In genomic region chr1:54359393-54360162, GRCh38 we compare ENCODE assay signal across 12 cellular contexts. TPM values are rescaled to one million over a fixed set of nuclear protein-coding genes. Genes with fewer than 3 reads are reported as not detected.
A peak's percentile ranks its signal among the peaks of the same experiment; 100 is the strongest.
DNase-seq lines count a peak whose midpoint lies in the region; ATAC-seq and TF ChIP-seq lines count a peak whose summit lies in the region.
"Had no signal": no experiment of that assay in that cellular context is flagged by ENCODE, and none has a peak within 500 bp of the region (broad histone marks: within the 10 kb centered on the region; RNA-seq: fewer than 3 reads in every experiment).

No MANE protein-coding gene starts in this region.

- no peaks in the 10 kb centered on the region for H3K9me3 Mint-ChIP-seq in activated T-helper 1 cell treated with anti-CD3 and anti-CD28 coated beads, Interleukin-12 subunit alpha, Interleukin-12 subunit beta, Interleukin-2, Interleukin-4 antibody, amounts not matched to agents 30 ng/mL and 10 ng/mL and 1 ng/mL, durations not matched to agents 14 hours and 24 hours and 36 hours

- no peaks in the 10 kb centered on the region for H3K36me3 ChIP-seq in prostate gland

- ATAC-seq in Right ventricle myocardium inferior (peak; percentile 61), left ventricle myocardium superior (peak; percentile 72)

- H3K27ac Mint-ChIP-seq in activated T-helper 1 cell treated with anti-CD3 and anti-CD28 coated beads, Interleukin-12 subunit alpha, Interleukin-12 subunit beta, Interleukin-2, Interleukin-4 antibody, amounts not matched to agents 30 ng/mL and 10 ng/mL and 1 ng/mL, durations not matched to agents 14 hours and 24 hours and 36 hours = peak overlapping the region; percentile 78
- H3K27ac Mint-ChIP-seq: B cell had no signal

- H3K4me3 Mint-ChIP-seq in activated T-helper 1 cell treated with anti-CD3 and anti-CD28 coated beads, Interleukin-12 subunit alpha, Interleukin-12 subunit beta, Interleukin-2, Interleukin-4 antibody, amounts not matched to agents 30 ng/mL and 10 ng/mL and 1 ng/mL, durations not matched to agents 14 hours and 24 hours and 36 hours = no peak overlapping the region
- H3K4me3 Mint-ChIP-seq: B cell had no signal

- intact Hi-C loops in Right ventricle myocardium inferior (cut with DNase I) (loop anchor here (2.0 kb wide), 2 partner anchors 15 to 37 kb away; no protein-coding TSS in a partner anchor), cardiac septum (cut with DNase I) (loop anchor here (2.0 to 5.0 kb wide), 5 partner anchors 37 to 129 kb away; partner anchors contain the start of gene SSBP3), left ventricle myocardium superior (cut with micrococcal nuclease) (no loop called here), prostate gland (cut with DNase I) (no loop called here)
- intact Hi-C loops in activated T-helper 1 cell treated with anti-CD3 and anti-CD28 coated beads, Interleukin-12 subunit alpha, Interleukin-12 subunit beta, Interleukin-2, Interleukin-4 antibody, amounts not matched to agents 30 ng/mL and 10 ng/mL and 1 ng/mL, durations not matched to agents 14 hours and 24 hours and 36 hours (cut with micrococcal nuclease) = no loop called here

- H3K4me3 ChIP-seq in prostate gland = no peak overlapping the region
- H3K4me3 ChIP-seq: colonic mucosa had no signal

- no peak for TF ChIP-seq CTCF in prostate gland (IDR thresholded peaks at IDR 0.05)

- no peak for TF ChIP-seq POLR2A in prostate gland (IDR thresholded peaks at IDR 0.05)

- H3K27ac ChIP-seq in temporal lobe (ENCODE audit: low read depth, low read length) (peak overlapping the region; percentile 45), prostate gland (peak overlapping the region in 1 of 2 donors; percentile 4)
- H3K27ac ChIP-seq: colonic mucosa had no signal

- no peaks in the 10 kb centered on the region for H3K27me3 Mint-ChIP-seq in activated T-helper 1 cell treated with anti-CD3 and anti-CD28 coated beads, Interleukin-12 subunit alpha, Interleukin-12 subunit beta, Interleukin-2, Interleukin-4 antibody, amounts not matched to agents 30 ng/mL and 10 ng/mL and 1 ng/mL, durations not matched to agents 14 hours and 24 hours and 36 hours (ENCODE audit: insufficient read depth)
- H3K27me3 Mint-ChIP-seq: B cell had no signal

- H3K27me3 ChIP-seq in prostate gland (replicated peaks; ENCODE audit: insufficient read depth) = no peaks in the 10 kb centered on the region
- H3K27me3 ChIP-seq: colonic mucosa had no signal

- H3K4me1 Mint-ChIP-seq in activated T-helper 1 cell treated with anti-CD3 and anti-CD28 coated beads, Interleukin-12 subunit alpha, Interleukin-12 subunit beta, Interleukin-2, Interleukin-4 antibody, amounts not matched to agents 30 ng/mL and 10 ng/mL and 1 ng/mL, durations not matched to agents 14 hours and 24 hours and 36 hours (ENCODE audit: low read depth) = peaks cover 94% of the 10 kb centered on the region

- peaks cover 21% of the 10 kb centered on the region for H3K36me3 Mint-ChIP-seq in activated T-helper 1 cell treated with anti-CD3 and anti-CD28 coated beads, Interleukin-12 subunit alpha, Interleukin-12 subunit beta, Interleukin-2, Interleukin-4 antibody, amounts not matched to agents 30 ng/mL and 10 ng/mL and 1 ng/mL, durations not matched to agents 14 hours and 24 hours and 36 hours (ENCODE audit: low read depth)

- H3K9me3 ChIP-seq in prostate gland = no peaks in the 10 kb centered on the region
- H3K9me3 ChIP-seq: colonic mucosa had no signal

- DNase-seq in Right ventricle myocardium inferior (ENCODE audit: missing footprints) (no peak), cardiac septum (ENCODE audit: low spot score) (no peak), left ventricle myocardium superior (no peak), dedifferentiated amniotic fluid mesenchymal stem cell (ENCODE audit: extremely low spot score) (no peak), prostate gland (ENCODE audit: low spot score) (no peak), NCI-H1694 (lab: John Stamatoyannopoulos, UW) (no peak)
- DNase-seq in activated T-helper 1 cell treated with anti-CD3 and anti-CD28 coated beads, Interleukin-12 subunit alpha, Interleukin-12 subunit beta, Interleukin-2, Interleukin-4 antibody, amounts not matched to agents 30 ng/mL and 10 ng/mL and 1 ng/mL, durations not matched to agents 14 hours and 24 hours and 36 hours (ENCODE audit: low spot score) = no peak
- DNase-seq: colonic mucosa, NCI-H1930, SIG-M5 had no signal

- H3K4me1 ChIP-seq in prostate gland (replicated peaks) = peaks cover 19% of the 10 kb centered on the region

- WGBS in prostate gland = 67% methylated on average over 9 of the region's 9 CpGs

RNA-seq across cellular contexts. Expression of gene SSBP3, which starts 46.6 kb away (rescaled TPM):
- 53.6 TPM for total RNA-seq in Right ventricle myocardium inferior
- 45.4 TPM for total RNA-seq in cardiac septum
- total RNA-seq in activated T-helper 1 cell treated with anti-CD3 and anti-CD28 coated beads, Interleukin-12 subunit alpha, Interleukin-12 subunit beta, Interleukin-2, Interleukin-4 antibody, amounts not matched to agents 30 ng/mL and 10 ng/mL and 1 ng/mL, durations not matched to agents 14 hours and 24 hours and 36 hours = 98.0 and 110 TPM in 2 replicates
- 57.0 TPM for total RNA-seq in left ventricle myocardium superior
- total RNA-seq in temporal lobe = 32.5 TPM
- total RNA-seq in prostate gland = 10 to 100 TPM; 45.0 to 94.4 TPM

Comparison
In these comparisons a context has a peak if more than half of its experiments do, and no peak if none do; other contexts are left out.
1. intact Hi-C loops: an anchor here in Right ventricle myocardium inferior (2.0 kb wide) and cardiac septum (2.0 to 5.0 kb wide); none called in activated T-helper 1 cell treated with anti-CD3 and anti-CD28 coated beads, Interleukin-12 subunit alpha, Interleukin-12 subunit beta, Interleukin-2, Interleukin-4 antibody, amounts not matched to agents 30 ng/mL and 10 ng/mL and 1 ng/mL, durations not matched to agents 14 hours and 24 hours and 36 hours, left ventricle myocardium superior and prostate gland.